ENCODE assay signal across 8 cellular contexts in genomic region chr6:148367418-148368024, GRCh38. TPM values are rescaled to one million over a fixed set of nuclear protein-coding genes. Genes with fewer than 3 reads are reported as not detected.
A peak's percentile ranks its signal among the peaks of the same experiment; 100 is the strongest.
DNase-seq lines count a peak whose midpoint lies in the region; ATAC-seq and TF ChIP-seq lines count a peak whose summit lies in the region.

No MANE protein-coding gene starts in this region.

- no peak for ATAC-seq in HG03108 (IDR thresholded peaks at IDR 0.05; ENCODE audit: unreplicated experiment)
- no peak for ATAC-seq in GM18873 (IDR thresholded peaks at IDR 0.05; ENCODE audit: low FRiP score, unreplicated experiment)

- no peaks in the 10 kb centered on the region for H3K36me3 Mint-ChIP-seq in osteocyte (ENCODE audit: unreplicated experiment)

- H3K27me3 Mint-ChIP-seq in osteocyte (ENCODE audit: unreplicated experiment), result no peaks in the 10 kb centered on the region

- no peak for TF ChIP-seq CTCF in osteocyte (IDR thresholded peaks at IDR 0.05)

- H3K4me3 Mint-ChIP-seq in osteocyte (ENCODE audit: unreplicated experiment), result no peak overlapping the region

- DNase-seq in GF-D8 (lab: John Stamatoyannopoulos, UW) (peak; percentile 30), NCI-H2171 (lab: John Stamatoyannopoulos, UW) (peak; percentile 22), epithelial cell of prostate (ENCODE audit: low read depth, low spot score) (no peak), osteocyte (ENCODE audit: extremely low spot score, unreplicated experiment) (peak; percentile 75), NCI-H526 treated with DMSO at 0.1 percent for 48 hours (lab: John Stamatoyannopoulos, UW) (no peak), NCI-H1436 (lab: John Stamatoyannopoulos, UW) (no peak)

- no peaks in the 10 kb centered on the region for H3K9me3 Mint-ChIP-seq in osteocyte (ENCODE audit: unreplicated experiment)

- peak overlapping the region; percentile 4 for H3K27ac ChIP-seq in epithelial cell of prostate

- H3K4me1 Mint-ChIP-seq in osteocyte (ENCODE audit: unreplicated experiment), result peaks cover 24% of the 10 kb centered on the region

- H3K27ac Mint-ChIP-seq in osteocyte (ENCODE audit: unreplicated experiment), result peak overlapping the region; percentile 7

RNA-seq across cellular contexts. Expression of gene SASH1, which starts 24.9 kb away (rescaled TPM):
- total RNA-seq in osteocyte, result 70.6 and 75.7 TPM in 2 replicates

Comparison
In these comparisons a context has a peak if more than half of its experiments do, and no peak if none do; other contexts are left out.
1. DNase-seq: peak in GF-D8 (single experiment), NCI-H2171 (single experiment) and osteocyte (single experiment); none in epithelial cell of prostate (single experiment), NCI-H526 treated with DMSO at 0.1 percent for 48 hours (single experiment) and NCI-H1436 (single experiment).